Comparison of ENCODE assay signal across 9 cellular contexts in genomic region chr12:103626498-103626897, GRCh38. TPM values are rescaled to one million over a fixed set of nuclear protein-coding genes. Genes with fewer than 3 reads are reported as not detected.
DNase-seq lines count a peak whose midpoint lies in the region; ATAC-seq and TF ChIP-seq lines count a peak whose summit lies in the region.
"Had no signal": no experiment of that assay in that cellular context is flagged by ENCODE, and none has a peak within 500 bp of the region (broad histone marks: within the 10 kb centered on the region; RNA-seq: fewer than 3 reads in every experiment).

No MANE protein-coding gene starts in this region.

- H3K27me3 ChIP-seq in suprapubic skin, result no peaks in the 10 kb centered on the region

- no peak overlapping the region for H3K4me3 ChIP-seq in suprapubic skin

- TF ChIP-seq POLR2A in suprapubic skin (IDR thresholded peaks at IDR 0.05), result no peak

- H3K9me3 ChIP-seq in suprapubic skin, result no peaks in the 10 kb centered on the region

- no peak for TF ChIP-seq CTCF in suprapubic skin (IDR thresholded peaks at IDR 0.05)

- 64% methylated on average over 4 of the region's 4 CpGs for WGBS in suprapubic skin

- peak; percentile 98 for DNase-seq in DMS53 (lab: John Stamatoyannopoulos, UW)
- peak; percentile 31 for DNase-seq in NCI-H345 treated with DMSO at 0.1 percent for 48 hours (lab: John Stamatoyannopoulos, UW; ENCODE audit: unreplicated experiment)
- peak; percentile 52 for DNase-seq in fibroblast of gingiva (ENCODE audit: low read depth)
- peak; percentile 47 for DNase-seq in pons (ENCODE audit: low spot score)
- no peak for DNase-seq in cortex of kidney (lab: John Stamatoyannopoulos, UW)
- DNase-seq in suprapubic skin (ENCODE audit: low spot score in 2 of 2), result no peak
- no peak for DNase-seq in NCI-H128 (lab: John Stamatoyannopoulos, UW; ENCODE audit: unreplicated experiment)

- no peaks in the 10 kb centered on the region for H3K36me3 ChIP-seq in suprapubic skin

- peaks cover 3% of the 10 kb centered on the region for H3K4me1 ChIP-seq in suprapubic skin

- no peak for TF ChIP-seq EP300 in suprapubic skin (IDR thresholded peaks at IDR 0.05)

- ATAC-seq in HG03135 (IDR thresholded peaks at IDR 0.05; ENCODE audit: unreplicated experiment), result no peak

- no peak overlapping the region for H3K27ac ChIP-seq in suprapubic skin

RNA-seq across cellular contexts. Expression of gene STAB2, which starts 39.4 kb away (rescaled TPM):
- under 1 TPM in 1 of 4 donors, not detected in 3; 0.34 TPM for total RNA-seq in suprapubic skin
- total RNA-seq: T-helper 1 cell treated with Interleukin-12 subunit alpha and Interleukin-12 subunit beta and Interleukin-4 antibody, amounts not matched to agents 30 ng/mL and 1 ng/mL, for 36 hours had no signal

Comparison
In these comparisons a context has a peak if more than half of its experiments do, and no peak if none do; other contexts are left out.
1. DNase-seq: peak in DMS53 (single experiment), NCI-H345 treated with DMSO at 0.1 percent for 48 hours (single experiment), fibroblast of gingiva (single experiment) and pons (single experiment); none in cortex of kidney (single experiment), suprapubic skin (0 of 2) and NCI-H128 (single experiment).